Comparison of ENCODE assay signal across 8 cellular contexts in the genomic region with DNA sequence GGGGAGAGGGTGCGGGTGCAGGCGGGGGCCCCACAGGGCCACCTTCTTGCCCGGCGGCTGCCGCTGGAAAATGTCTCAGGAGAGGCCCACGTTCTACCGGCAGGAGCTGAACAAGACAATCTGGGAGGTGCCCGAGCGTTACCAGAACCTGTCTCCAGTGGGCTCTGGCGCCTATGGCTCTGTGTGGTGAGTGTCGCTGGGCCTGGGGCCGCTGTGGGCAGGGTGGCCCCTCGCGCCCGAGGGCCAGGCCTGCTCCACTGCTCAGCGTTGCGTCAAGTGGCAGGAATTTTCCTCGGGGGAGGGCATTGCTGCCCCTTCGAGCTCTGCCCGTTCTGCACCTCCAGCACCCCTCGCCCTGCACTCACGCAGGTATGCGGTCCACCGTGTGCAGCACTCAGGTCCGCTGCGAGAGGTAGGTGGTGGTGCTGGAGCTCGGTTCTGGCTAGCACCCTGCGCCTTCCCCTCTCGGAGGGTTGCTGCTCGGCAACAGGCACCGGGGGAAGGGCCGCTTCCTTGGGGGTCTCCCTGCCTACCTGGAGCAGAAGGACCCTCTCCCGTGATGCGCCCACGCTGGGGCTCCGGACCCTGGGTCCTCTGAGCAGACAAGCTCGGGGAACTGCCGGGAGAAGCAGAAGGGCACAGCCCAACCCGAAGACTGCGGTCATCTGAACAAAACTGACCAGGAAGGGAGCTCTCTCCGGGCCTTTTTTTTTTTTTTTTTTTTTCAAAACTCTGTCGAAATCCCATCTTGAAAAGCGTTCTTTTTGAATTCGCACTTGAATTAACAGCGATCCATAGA. TPM values are rescaled to one million over a fixed set of nuclear protein-coding genes. Genes with fewer than 3 reads are reported as not detected.
A peak's percentile ranks its signal among the peaks of the same experiment; 100 is the strongest.
DNase-seq lines count a peak whose midpoint lies in the region; ATAC-seq and TF ChIP-seq lines count a peak whose summit lies in the region.

No MANE protein-coding gene starts in this region.

- H3K27me3 ChIP-seq in RWPE2 (ENCODE audit: insufficient read depth, poor library complexity, severe bottlenecking) (no peaks in the 10 kb centered on the region), adipocyte (replicated peaks; ENCODE audit: control insufficient read depth, insufficient read depth, low read length) (no peaks in the 10 kb centered on the region), right cardiac atrium (ENCODE audit: control insufficient read depth, insufficient read depth) (no peaks in the 10 kb centered on the region), rectal smooth muscle tissue (ENCODE audit: control insufficient read depth, insufficient read depth, low read length) (no peaks in the 10 kb centered on the region)

- WGBS in right cardiac atrium: under 1% methylated on average over 45 of the region's 45 CpGs

- peak; percentile 24 for ATAC-seq in HG03064 (IDR thresholded peaks at IDR 0.05; ENCODE audit: low read depth, unreplicated experiment)
- peak; percentile 30 for ATAC-seq in RWPE2 (ENCODE audit: low read depth)
- peak; percentile 30 for ATAC-seq in right cardiac atrium

- TF ChIP-seq CTCF in RWPE2 (IDR thresholded peaks at IDR 0.05; ENCODE audit: poor library complexity, severe bottlenecking): no peak

- H3K4me1 ChIP-seq in RWPE2 (ENCODE audit: insufficient read depth, poor library complexity, severe bottlenecking): peaks cover 11% of the 10 kb centered on the region
- H3K4me1 ChIP-seq in adipocyte (ENCODE audit: control insufficient read depth, insufficient read depth, low read length): peaks cover 42% of the 10 kb centered on the region
- H3K4me1 ChIP-seq in right cardiac atrium (ENCODE audit: control insufficient read depth, insufficient read depth, low read length): peaks cover 2% of the 10 kb centered on the region
- peaks cover 2% of the 10 kb centered on the region for H3K4me1 ChIP-seq in rectal smooth muscle tissue (ENCODE audit: control insufficient read depth, insufficient read depth, low read length)

- H3K27ac ChIP-seq in RWPE2 (ENCODE audit: poor library complexity, severe bottlenecking) (peak overlapping the region; percentile 83), right cardiac atrium (ENCODE audit: low read length) (peak overlapping the region; percentile 74), rectal smooth muscle tissue (ENCODE audit: low read depth, low read length) (peak overlapping the region; percentile 77)

- H3K9me3 ChIP-seq in RWPE2 (ENCODE audit: severe bottlenecking) (no peaks in the 10 kb centered on the region), adipocyte (ENCODE audit: control insufficient read depth, low read length) (no peaks in the 10 kb centered on the region), right cardiac atrium (ENCODE audit: control insufficient read depth, low read length) (no peaks in the 10 kb centered on the region)

- H3K9ac ChIP-seq in adipocyte (ENCODE audit: low read length) (peak overlapping the region; percentile 100), rectal smooth muscle tissue (ENCODE audit: low read length) (peak overlapping the region; percentile 96)

- no peaks in the 10 kb centered on the region; the same call in 1 of the 2 replicates for H3K36me3 ChIP-seq in RWPE2 (ENCODE audit: low read depth)
- H3K36me3 ChIP-seq in adipocyte (ENCODE audit: control insufficient read depth, insufficient read depth, low read length, severe bottlenecking): no peaks in the 10 kb centered on the region
- peaks cover 2% of the 10 kb centered on the region for H3K36me3 ChIP-seq in rectal smooth muscle tissue (ENCODE audit: control insufficient read depth, insufficient read depth, low read length)

- H3K4me3 ChIP-seq in RWPE2 (ENCODE audit: severe bottlenecking): peak overlapping the region; percentile 73
- H3K4me3 ChIP-seq in adipocyte (ENCODE audit: low read length): peak overlapping the region; percentile 100
- H3K4me3 ChIP-seq in right cardiac atrium (ENCODE audit: low read length): peak overlapping the region; percentile 86
- peak overlapping the region; percentile 99 for H3K4me3 ChIP-seq in rectal smooth muscle tissue (ENCODE audit: low read length)

- intact Hi-C loops in right cardiac atrium (cut with DNase I): loop anchor here in 3 of 4 donors (2.0 to 5.0 kb wide), 2 partner anchors 67 to 169 kb away; partner anchors contain the start of gene BRPF3 (in 2 of the 3)

- DNase-seq in activated CD4-positive, alpha-beta T cell treated with anti-CD3 and anti-CD28 coated beads for 24 hours (ENCODE audit: low read depth in 2 of 2): peak; percentile 11 to 12
- DNase-seq in activated CD4-positive, alpha-beta T cell treated with anti-CD3 and anti-CD28 coated beads for 1 hour: no peak
- DNase-seq in RWPE2 (ENCODE audit: low spot score): no peak
- peak; percentile 56 for DNase-seq in adipocyte (ENCODE audit: low read depth)
- DNase-seq in right cardiac atrium: peak; percentile 42 to 73 (median 73)
- no peak for DNase-seq in NCI-H1694 (lab: John Stamatoyannopoulos, UW)

RNA-seq across cellular contexts. Expression of gene MAPK14, which starts 0.7 kb away (rescaled TPM):
- 10 to 100 TPM; 27.8 to 37.0 (median 33.7) TPM for total RNA-seq in right cardiac atrium
- polyA plus RNA-seq in right cardiac atrium: 12.4 TPM

RNA-seq across cellular contexts. Expression of gene SLC26A8, which starts 3.8 kb away (rescaled TPM):
- total RNA-seq in right cardiac atrium: under 1 TPM in 1 of 4 donors, not detected in 3; 0.29 TPM
- polyA plus RNA-seq in right cardiac atrium: not detected

Comparison
In these comparisons a context has a peak if more than half of its experiments do, and no peak if none do; other contexts are left out.
1. DNase-seq: peak in activated CD4-positive, alpha-beta T cell treated with anti-CD3 and anti-CD28 coated beads for 24 hours (2 of 2), adipocyte (single experiment) and right cardiac atrium (3 of 3); none in activated CD4-positive, alpha-beta T cell treated with anti-CD3 and anti-CD28 coated beads for 1 hour (single experiment), RWPE2 (single experiment) and NCI-H1694 (single experiment).
2. Peak in every context shown above with its lines, with median percentiles within 50 percentile points of each other: ATAC-seq, H3K27ac ChIP-seq and H3K4me3 ChIP-seq.